Comparison of ENCODE assay signal across 8 cellular contexts in the genomic region with DNA sequence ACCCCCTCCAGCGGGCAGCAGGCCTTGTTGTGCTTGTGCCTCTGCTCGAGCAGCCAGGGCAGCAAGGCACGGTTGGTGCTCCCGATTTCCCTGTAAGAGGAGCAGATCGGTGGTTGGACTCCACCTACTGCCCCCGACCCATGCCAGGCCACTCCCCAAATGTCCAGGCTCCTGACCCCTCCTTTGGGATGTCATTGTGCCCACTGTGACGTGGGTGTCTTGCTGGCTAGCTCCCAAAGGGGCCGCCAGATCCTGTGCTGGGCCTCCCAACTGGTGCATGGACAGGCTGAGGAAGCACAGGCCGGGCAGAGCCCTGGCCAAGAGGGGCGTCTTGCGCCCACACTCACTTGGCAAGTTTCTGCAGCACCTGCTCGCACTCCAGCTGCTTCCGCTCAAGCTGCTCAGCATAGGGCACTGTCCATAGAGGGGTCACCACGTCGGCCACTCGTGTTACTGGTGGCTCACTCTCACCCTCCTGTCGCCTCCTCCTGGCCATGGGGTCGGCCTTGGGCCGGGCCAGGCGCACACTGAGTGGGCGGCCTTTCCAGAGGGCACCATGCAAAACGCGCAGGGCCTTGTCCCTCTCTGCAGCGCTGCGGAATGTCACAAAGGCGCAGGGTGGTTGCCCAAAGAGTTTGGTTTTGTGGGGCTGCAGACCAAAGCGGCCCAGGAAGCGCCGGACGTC. TPM values are rescaled to one million over a fixed set of nuclear protein-coding genes. Genes with fewer than 3 reads are reported as not detected.
DNase-seq lines count a peak whose midpoint lies in the region; ATAC-seq, FAIRE-seq and TF ChIP-seq lines count a peak whose summit lies in the region.

Gene RANBP1 (plus strand): TSS at position 414 of the 685 bp plus-strand sequence. CDS start 81 bp downstream, at position 495.

- no peaks in the 10 kb centered on the region for H3K9me3 ChIP-seq in mesodermal cell (ENCODE audit: control insufficient read depth, low read length)

- 90 to 92% methylated on average over 28 to 29 of the region's 30 CpGs for WGBS in mesodermal cell (ENCODE audit: insufficient coverage in 2 of 2), 2 experiments

- no peak for ATAC-seq in GM19397 (IDR thresholded peaks at IDR 0.05; ENCODE audit: unreplicated experiment)

- DNase-seq in A172 (ENCODE audit: low spot score) (no peak), LNCaP clone FGC (ENCODE audit: low read depth) (no peak), coronary artery (ENCODE audit: low spot score) (no peak), urothelium cell line (ENCODE audit: low spot score) (no peak), NCI-H1105 (lab: John Stamatoyannopoulos, UW) (no peak), NCI-H2171 (lab: John Stamatoyannopoulos, UW) (no peak)

- peaks cover 16% of the 10 kb centered on the region for H3K4me1 ChIP-seq in mesodermal cell (ENCODE audit: control insufficient read depth, insufficient read depth, low read length, poor library complexity, severe bottlenecking)

- H3K27ac ChIP-seq in coronary artery = peak within 1 kb of the TSS; percentile 67 to 93
- H3K27ac ChIP-seq in mesodermal cell (ENCODE audit: low read depth, low read length, severe bottlenecking) = peak within 1 kb of the TSS; percentile 82

- TF ChIP-seq CTCF in LNCaP clone FGC (IDR thresholded peaks at IDR 0.05; ENCODE audit: control insufficient read depth, extremely low read depth, insufficient read depth) (no peak), coronary artery (IDR thresholded peaks at IDR 0.05) (no peak)

- peak within 1 kb of the TSS; percentile 75 for H3K4me3 ChIP-seq in LNCaP clone FGC (ENCODE audit: low read depth, low read length)
- peak within 1 kb of the TSS; percentile 90 for H3K4me3 ChIP-seq in coronary artery
- H3K4me3 ChIP-seq in mesodermal cell (ENCODE audit: extremely low read depth, insufficient read depth, low read length, poor library complexity, severe bottlenecking) = peak within 1 kb of the TSS; percentile 98

- peaks cover 72% of the 10 kb centered on the region for H3K36me3 ChIP-seq in mesodermal cell (ENCODE audit: control insufficient read depth, insufficient read depth, low read length)

- FAIRE-seq in urothelium cell line (lab: Jason Lieb, UNC) = peak; percentile 20

RNA-seq across cellular contexts. Expression of gene RANBP1, which starts in this region (rescaled TPM):
- total RNA-seq in A172 (2014; rRNA removed; shearing (Covaris generic)) = 430 and 525 TPM in 2 replicates
- polyA plus RNA-seq in mesodermal cell (2013, experiment 1 of 2) = 402 TPM
- polyA plus RNA-seq in mesodermal cell (2013, experiment 2 of 2) = 385 TPM
